Comparison of ENCODE assay signal across 20 cellular contexts in genomic region chr5:116563909-116564308, GRCh38. TPM values are rescaled to one million over a fixed set of nuclear protein-coding genes. Genes with fewer than 3 reads are reported as not detected.
DNase-seq lines count a peak whose midpoint lies in the region; ATAC-seq and TF ChIP-seq lines count a peak whose summit lies in the region.
"Had no signal": no experiment of that assay in that cellular context is flagged by ENCODE, and none has a peak within 500 bp of the region (broad histone marks: within the 10 kb centered on the region; RNA-seq: fewer than 3 reads in every experiment).

No MANE protein-coding gene starts in this region.

- no peak overlapping the region for H3K27ac ChIP-seq in GM23338 (ENCODE audit: low read depth)
- H3K27ac ChIP-seq in iPS-18a (ENCODE audit: low read length) = no peak overlapping the region

- no peak for ATAC-seq in GM23338
- ATAC-seq in WTC11 = no peak
- no peak for ATAC-seq in GM19328 (IDR thresholded peaks at IDR 0.05; ENCODE audit: unreplicated experiment)
- no peak for ATAC-seq in stimulated activated naive CD8-positive, alpha-beta T cell treated with anti-CD3 and anti-CD28 coated beads, Interleukin-15, Interleukin-2, amounts not matched to agents 100 U/mL and 50 U/mL, for 24 hours

- no peaks in the 10 kb centered on the region; the same call in 1 of the 2 replicates for H3K36me3 ChIP-seq in GM23338 (ENCODE audit: insufficient read depth)
- peaks cover 19% of the 10 kb centered on the region for H3K36me3 ChIP-seq in iPS-18a (ENCODE audit: control insufficient read depth, low read depth, low read length)

- H3K9me3 Mint-ChIP-seq in GM23338 (no peaks in the 10 kb centered on the region), WTC11 (no peaks in the 10 kb centered on the region)
- H3K9me3 Mint-ChIP-seq: CD4-positive, alpha-beta T cell; H9 had no signal

- H3K4me3 Mint-ChIP-seq in GM23338 (peak overlapping the region; percentile 41), WTC11 (peak overlapping the region; percentile 57)
- H3K4me3 Mint-ChIP-seq: CD4-positive, alpha-beta T cell had no signal

- H3K27me3 ChIP-seq in GM23338 (ENCODE audit: insufficient read depth) (no peaks in the 10 kb centered on the region), iPS-18a (ENCODE audit: control insufficient read depth, insufficient read depth, low read length) (no peaks in the 10 kb centered on the region)

- peaks cover 72% of the 10 kb centered on the region for H4K20me1 ChIP-seq in GM23338 (replicated peaks; ENCODE audit: insufficient read depth)

- CTCF ChIA-PET in WTC11 (lab: Charles Lee) = no interaction called here

- H3K79me2 ChIP-seq in GM23338 (replicated peaks; ENCODE audit: insufficient read depth) = peaks cover 100% of the 10 kb centered on the region

- H3K36me3 Mint-ChIP-seq in GM23338 (ENCODE audit: low read depth) (peaks cover 17% of the 10 kb centered on the region), WTC11 (peaks cover 22% of the 10 kb centered on the region)

- TF ChIP-seq CTCF in GM23338 (conservative IDR thresholded peaks at IDR 0.05; ENCODE audit: low read depth in 2 of 2) (no peak), WTC11 (IDR thresholded peaks at IDR 0.05) (no peak), foreskin fibroblast (IDR thresholded peaks at IDR 0.05; ENCODE audit: low read depth, low read length) (no peak)

- H2AFZ ChIP-seq in GM23338 = no peak overlapping the region

- peak overlapping the region; percentile 98 for H3K4me3 ChIP-seq in GM23338
- peak overlapping the region; percentile 17 for H3K4me3 ChIP-seq in iPS-18a (ENCODE audit: low read length)
- no peak overlapping the region for H3K4me3 ChIP-seq in foreskin fibroblast (ENCODE audit: low read depth in 1 of 2, low read length in 2 of 2)

- H3K9me3 ChIP-seq in iPS-18a (ENCODE audit: control insufficient read depth, low read depth, low read length) = no peaks in the 10 kb centered on the region
- H3K9me3 ChIP-seq: Caco-2, SK-N-SH had no signal

- peaks cover 96% of the 10 kb centered on the region for H3K4me1 ChIP-seq in GM23338 (ENCODE audit: insufficient read depth)
- H3K4me1 ChIP-seq in iPS-18a (ENCODE audit: control insufficient read depth, low read depth, low read length) = peaks cover 97% of the 10 kb centered on the region

- peaks cover 93% of the 10 kb centered on the region for H3K4me1 Mint-ChIP-seq in GM23338
- peaks cover 96% of the 10 kb centered on the region for H3K4me1 Mint-ChIP-seq in WTC11

- H3K9ac ChIP-seq in iPS-18a (ENCODE audit: low read length) = no peak overlapping the region
- H3K9ac ChIP-seq: SK-N-SH had no signal

- DNase-seq in GM23338 (ENCODE audit: low spot score) (no peak), WTC11 (ENCODE audit: low spot score) (no peak), retina (peak; percentile 52), NCI-H82 treated with DMSO at 0.1 percent for 48 hours (lab: John Stamatoyannopoulos, UW; ENCODE audit: unreplicated experiment) (no peak), foreskin fibroblast (no peak)
- no peak for DNase-seq in stimulated activated naive CD8-positive, alpha-beta T cell treated with anti-CD3 and anti-CD28 coated beads, Interleukin-15, Interleukin-2, amounts not matched to agents 100 U/mL and 50 U/mL, for 24 hours
- DNase-seq: Caco-2; CD4-positive, alpha-beta T cell; H9; MM.1S; NCI-H1092; NCI-H1436 treated with DMSO at 0.1 percent for 48 hours; NCI-H2029; NCI-H2171; NCI-H774; SHP77 treated with DMSO at 0.1 percent for 48 hours; SK-N-SH had no signal

- H3K27ac Mint-ChIP-seq in GM23338 = no peak overlapping the region
- peak overlapping the region; percentile 75 for H3K27ac Mint-ChIP-seq in WTC11
- H3K27ac Mint-ChIP-seq: CD4-positive, alpha-beta T cell had no signal

- peaks cover 6% of the 10 kb centered on the region; the same call in 1 of the 2 replicates for H3F3A ChIP-seq in GM23338 (replicated peaks; ENCODE audit: low read depth)

- no peaks in the 10 kb centered on the region for H3K9me2 ChIP-seq in GM23338 (ENCODE audit: insufficient read depth)
- H3K9me2 ChIP-seq: SK-N-SH had no signal

- POLR2A ChIA-PET in WTC11 (lab: Charles Lee) = interaction anchor here (0.9 kb wide), 2 partner anchors 11 kb away, joined by 3 to 6 read pairs; partner anchors contain the start of gene SEMA6A

- H3K4me2 ChIP-seq in GM23338 = peak overlapping the region; percentile 90
- H3K4me2 ChIP-seq: SK-N-SH had no signal

- H3K27me3 Mint-ChIP-seq in GM23338 (ENCODE audit: insufficient read depth, low read depth, poor library complexity) = peaks cover 7% of the 10 kb centered on the region
- H3K27me3 Mint-ChIP-seq in WTC11 (ENCODE audit: low read depth) = no peaks in the 10 kb centered on the region

TF ChIP-seq in GM23338, 12 proteins besides CTCF, POLR2A, EP300 and RAD21 (continues in another document):
- no peak for TF ChIP-seq ZNF331 (CRISPR knock-in tag; IDR thresholded peaks at IDR 0.05; ENCODE audit: low read depth)
- TF ChIP-seq JUNB (IDR thresholded peaks at IDR 0.05; ENCODE audit: unreplicated experiment) = no peak
- no peak for TF ChIP-seq CREB1 (CRISPR knock-in tag; IDR thresholded peaks at IDR 0.05; ENCODE audit: low read depth)
- TF ChIP-seq ZNF114 (CRISPR knock-in tag; IDR thresholded peaks at IDR 0.05) = no peak
- TF ChIP-seq POLR2AphosphoS5 (IDR thresholded peaks at IDR 0.05; ENCODE audit: low read depth) = no peak
- no peak for TF ChIP-seq STAT1 (IDR thresholded peaks at IDR 0.05; ENCODE audit: unreplicated experiment)
- TF ChIP-seq EZH2phosphoT487 (IDR thresholded peaks at IDR 0.05; ENCODE audit: unreplicated experiment) = no peak
- TF ChIP-seq NANOG (IDR thresholded peaks at IDR 0.05; ENCODE audit: borderline replicate concordance) = no peak

TF ChIP-seq in WTC11, 78 proteins besides CTCF, POLR2A, EP300 and RAD21:
- no peak for TF ChIP-seq STAT6 (CRISPR knock-in tag; conservative IDR thresholded peaks at IDR 0.05; ENCODE audit: low read depth)
- 0 out of 2 replicates have a peak, but pooled peaks have one; percentile 47 for TF ChIP-seq USF2 (CRISPR knock-in tag; IDR thresholded peaks at IDR 0.05)
- no peak for TF ChIP-seq MYBL2 (CRISPR knock-in tag; IDR thresholded peaks at IDR 0.05)
- TF ChIP-seq, protein P1, sequence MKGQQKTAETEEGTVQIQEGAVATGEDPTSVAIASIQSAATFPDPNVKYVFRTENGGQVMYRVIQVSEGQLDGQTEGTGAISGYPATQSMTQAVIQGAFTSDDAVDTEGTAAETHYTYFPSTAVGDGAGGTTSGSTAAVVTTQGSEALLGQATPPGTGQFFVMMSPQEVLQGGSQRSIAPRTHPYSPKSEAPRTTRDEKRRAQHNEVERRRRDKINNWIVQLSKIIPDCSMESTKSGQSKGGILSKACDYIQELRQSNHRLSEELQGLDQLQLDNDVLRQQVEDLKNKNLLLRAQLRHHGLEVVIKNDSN (CRISPR knock-in tag; IDR thresholded peaks at IDR 0.05) = 0 out of 2 replicates have a peak, but pooled peaks have one; percentile 25

RNA-seq across cellular contexts. Expression of gene SEMA6A, which starts 10.7 kb away (rescaled TPM):
- total RNA-seq in GM23338 (2014; rRNA removed; shearing (Covaris generic)) = 355 and 400 TPM in 2 replicates
- polyA plus RNA-seq in GM23338 (2016; fragmentation: Nextera tagmentation; extraction: Ambion mirVana) = 220 and 233 TPM in 2 replicates
- total RNA-seq in WTC11 (2021) = 336 to 406 TPM (median 357 TPM) in 3 replicates
- total RNA-seq: CD4-positive, alpha-beta T cell; LHCN-M2 had no signal

Comparison
In these comparisons a context has a peak if more than half of its experiments do, and no peak if none do; other contexts are left out.
1. H3K4me3 ChIP-seq: peak in GM23338 (single experiment) and iPS-18a (single experiment); none in foreskin fibroblast (0 of 2).